Comparison of ENCODE assay signal across 10 cellular contexts in genomic region chr19:54095136-54095858, GRCh38. TPM values are rescaled to one million over a fixed set of nuclear protein-coding genes. Genes with fewer than 3 reads are reported as not detected.
DNase-seq lines count a peak whose midpoint lies in the region; ATAC-seq and TF ChIP-seq lines count a peak whose summit lies in the region.
"Had no signal": no experiment of that assay in that cellular context is flagged by ENCODE, and none has a peak within 500 bp of the region (broad histone marks: within the 10 kb centered on the region; RNA-seq: fewer than 3 reads in every experiment).

No MANE protein-coding gene starts in this region.

- CTCF ChIA-PET in Calu3 (lab: Charles Lee) = no interaction called here

- H3K4me2 ChIP-seq in fibroblast of lung (ENCODE audit: extremely low read depth, insufficient read depth, low read length) = peak overlapping the region; percentile 68

- ATAC-seq in T-helper 17 cell = no peak
- ATAC-seq in psoas muscle = peak in 1 of 4 donors; percentile 13
- ATAC-seq in GM19467 (IDR thresholded peaks at IDR 0.05; ENCODE audit: unreplicated experiment) = no peak

- intact Hi-C loops in Calu3 (cut with micrococcal nuclease; ENCODE audit: unreplicated experiment) = loop anchor here (10.0 kb wide), 1 partner anchor 290 kb away; no protein-coding TSS in a partner anchor
- intact Hi-C loops in psoas muscle (cut with DNase I) = no loop called here

- WGBS in psoas muscle, 3 donors = 66 to 69% (median 67%) methylated on average over 22 of the region's 22 CpGs

- H4K20me1 ChIP-seq in fibroblast of lung (ENCODE audit: control insufficient read depth, extremely low read depth, insufficient read depth, low read length) = no peaks in the 10 kb centered on the region

- no peak overlapping the region for H3K27ac ChIP-seq in fibroblast of lung (ENCODE audit: insufficient read depth, low read length)
- H3K27ac ChIP-seq in psoas muscle = no peak overlapping the region

- H3K79me2 ChIP-seq in fibroblast of lung (ENCODE audit: control insufficient read depth, insufficient read depth, low read length) = no peaks in the 10 kb centered on the region

- peaks cover 31% of the 10 kb centered on the region for H3K27me3 Mint-ChIP-seq in Calu3 (ENCODE audit: unreplicated experiment)
- H3K27me3 Mint-ChIP-seq in T-helper 17 cell = peaks cover 24% of the 10 kb centered on the region

- H3K9ac ChIP-seq in fibroblast of lung (ENCODE audit: insufficient read depth, low read length) = no peak overlapping the region

- peaks cover 13% of the 10 kb centered on the region for H3K36me3 Mint-ChIP-seq in Calu3 (ENCODE audit: insufficient read depth, unreplicated experiment)
- H3K36me3 Mint-ChIP-seq in T-helper 17 cell (ENCODE audit: low read depth) = peaks cover 5% of the 10 kb centered on the region
- H3K36me3 Mint-ChIP-seq: activated CD8-positive, alpha-beta memory T cell treated with anti-CD3 and anti-CD28 coated beads, Interleukin-2, amount 10 ng/mL, durations not matched to agents 7 days and 5 days had no signal

- H3K27ac Mint-ChIP-seq in Calu3 (ENCODE audit: unreplicated experiment) (no peak overlapping the region), T-helper 17 cell (no peak overlapping the region)
- H3K27ac Mint-ChIP-seq: activated CD8-positive, alpha-beta memory T cell treated with anti-CD3 and anti-CD28 coated beads, Interleukin-2, amount 10 ng/mL, durations not matched to agents 7 days and 5 days had no signal

- H3K36me3 ChIP-seq in fibroblast of lung (ENCODE audit: control insufficient read depth, insufficient read depth, low read length) = no peaks in the 10 kb centered on the region
- no peaks in the 10 kb centered on the region for H3K36me3 ChIP-seq in psoas muscle (ENCODE audit: insufficient read depth in 1 of 2, low read depth in 1 of 2)

- DNase-seq in Calu3 (no peak), T-helper 17 cell (no peak), fibroblast of lung (ENCODE audit: low read depth in 2 of 2) (no peak), psoas muscle (no peak), NCI-H748 treated with DMSO at 0.1 percent for 48 hours (lab: John Stamatoyannopoulos, UW) (no peak), DMS153 treated with DMSO at 0.1 percent for 48 hours (lab: John Stamatoyannopoulos, UW; ENCODE audit: unreplicated experiment) (no peak), NCI-H345 (lab: John Stamatoyannopoulos, UW) (no peak)
- DNase-seq: NCI-H1436 treated with DMSO at 0.1 percent for 48 hours had no signal

- H3K27me3 ChIP-seq in fibroblast of lung (ENCODE audit: control insufficient read depth, insufficient read depth, low read length) = no peaks in the 10 kb centered on the region
- peaks cover 0 to 40% (median 15%) of the 10 kb centered on the region in 3 donors for H3K27me3 ChIP-seq in psoas muscle (ENCODE audit: insufficient read depth in 3 of 3, low read length in 2 of 3)

- BruUV-seq in Calu3 (replicated peaks; lab: Mats Ljungman, UMichigan) = no TSS peak

- TF ChIP-seq CTCF in Calu3 (IDR thresholded peaks at IDR 0.05; ENCODE audit: unreplicated experiment) (no peak), fibroblast of lung (conservative IDR thresholded peaks at IDR 0.05 in 1 of 2, IDR thresholded peaks at IDR 0.05 in 1 of 2; ENCODE audit: low read depth in 1 of 2, low read length in 2 of 2) (no peak), psoas muscle (IDR thresholded peaks at IDR 0.05) (no peak)

- no peak overlapping the region for H2AFZ ChIP-seq in fibroblast of lung (ENCODE audit: low read length)

- peak overlapping the region; percentile 64 for H3K4me3 Mint-ChIP-seq in Calu3 (ENCODE audit: low read depth, unreplicated experiment)
- H3K4me3 Mint-ChIP-seq in T-helper 17 cell = peak overlapping the region; percentile 91

- H3K9me3 ChIP-seq in T-helper 17 cell (ENCODE audit: control insufficient read depth, low read length, poor library complexity, severe bottlenecking) = no peaks in the 10 kb centered on the region
- no peaks in the 10 kb centered on the region for H3K9me3 ChIP-seq in fibroblast of lung (ENCODE audit: control insufficient read depth, insufficient read depth, low read depth, low read length)
- H3K9me3 ChIP-seq in psoas muscle = no peaks in the 10 kb centered on the region

- H3K9me3 Mint-ChIP-seq in Calu3 (ENCODE audit: low read depth, unreplicated experiment) = no peaks in the 10 kb centered on the region

- peaks cover 2% of the 10 kb centered on the region for H3K4me1 ChIP-seq in fibroblast of lung (ENCODE audit: control insufficient read depth, extremely low read depth, insufficient read depth, low read length)
- no peaks in the 10 kb centered on the region for H3K4me1 ChIP-seq in psoas muscle

- H3K4me3 ChIP-seq in fibroblast of lung (replicated peaks in 1 of 4; ENCODE audit: control extremely low read depth in 1 of 4, insufficient read depth in 1 of 4, low read depth in 3 of 4, low read length in 4 of 4) (peak overlapping the region in 2 of 4 experiments; percentile 17 to 51), psoas muscle (peak overlapping the region; percentile 53)

- H3K4me1 Mint-ChIP-seq in Calu3 (ENCODE audit: low read depth, unreplicated experiment) (peaks cover 14% of the 10 kb centered on the region), T-helper 17 cell (peaks cover 9% of the 10 kb centered on the region)

RNA-seq across cellular contexts. Expression of gene OSCAR, which starts 5.3 kb away (rescaled TPM):
- total RNA-seq in Calu3 (2022) = 0.54 and 0.64 TPM in 2 replicates
- total RNA-seq in T-helper 17 cell = 1 to 10 TPM in 1 of 2 donors, under 1 TPM in 1; 0.83 to 2.5 TPM
- total RNA-seq in fibroblast of lung = under 0.01 and 0.51 TPM in 2 replicates
- polyA plus RNA-seq in fibroblast of lung = 0.14 and 0.15 TPM in 2 replicates
- 0.16 and 0.17 TPM in 2 replicates for polyA plus RNA-seq in fibroblast of lung (2012)
- polyA minus RNA-seq in fibroblast of lung (ENCODE audit: low replicate concordance) = 0.16 TPM in 1 of 2 replicates, not detected in the other
- under 1 TPM; 0.22 to 0.99 (median 0.70) TPM for total RNA-seq in psoas muscle
- under 1 TPM; 0.10 to 0.33 (median 0.31) TPM for polyA plus RNA-seq in psoas muscle

RNA-seq across cellular contexts. Expression of gene NDUFA3, which starts 7.4 kb away (rescaled TPM):
- 228 and 255 TPM in 2 replicates for total RNA-seq in Calu3 (2022)
- 10 to 100 TPM; 49.9 to 54.6 TPM for total RNA-seq in T-helper 17 cell
- total RNA-seq in fibroblast of lung = 10.3 and 22.8 TPM in 2 replicates
- polyA plus RNA-seq in fibroblast of lung = 35.4 and 35.9 TPM in 2 replicates
- 226 and 242 TPM in 2 replicates for polyA plus RNA-seq in fibroblast of lung (2012)
- 209 and 242 TPM in 2 replicates for polyA minus RNA-seq in fibroblast of lung (ENCODE audit: low replicate concordance)
- total RNA-seq in psoas muscle = 100 to 1,000 TPM; 260 to 361 (median 307) TPM
- polyA plus RNA-seq in psoas muscle = 100 to 1,000 TPM; 302 to 473 (median 338) TPM

RNA-seq across cellular contexts. Expression of gene TARM1, which starts 14.1 kb away (rescaled TPM):
- total RNA-seq in Calu3 (2022) = not detected in 2 replicates
- total RNA-seq in T-helper 17 cell = not detected
- not detected in 2 replicates for total RNA-seq in fibroblast of lung
- not detected in 2 replicates for polyA plus RNA-seq in fibroblast of lung
- not detected in 2 replicates for polyA plus RNA-seq in fibroblast of lung (2012)
- not detected in 2 replicates for polyA minus RNA-seq in fibroblast of lung (ENCODE audit: low replicate concordance)
- not detected for total RNA-seq in psoas muscle
- polyA plus RNA-seq in psoas muscle = not detected
- total RNA-seq: activated CD8-positive, alpha-beta memory T cell treated with anti-CD3 and anti-CD28 coated beads, Interleukin-2, amount 10 ng/mL, durations not matched to agents 7 days and 5 days had no signal

RNA-seq across cellular contexts. Expression of gene TFPT, which starts 20.2 kb away (rescaled TPM):
- total RNA-seq in Calu3 (2022) (30.8 and 34.2 TPM in 2 replicates), T-helper 17 cell (10 to 100 TPM; 14.9 TPM), fibroblast of lung (16.7 and 19.2 TPM in 2 replicates), psoas muscle (10 to 100 TPM; 11.0 to 22.9 (median 13.8) TPM)
- polyA plus RNA-seq in fibroblast of lung (9.0 and 10.8 TPM in 2 replicates), psoas muscle (10 to 100 TPM; 23.7 to 38.3 (median 25.2) TPM)
- polyA plus RNA-seq in fibroblast of lung (2012) = 19.3 and 22.7 TPM in 2 replicates
- 3.7 and 29.4 TPM in 2 replicates for polyA minus RNA-seq in fibroblast of lung (ENCODE audit: low replicate concordance)

RNA-seq across cellular contexts. Expression of gene PRPF31, which starts 20.3 kb away (rescaled TPM):
- total RNA-seq in Calu3 (2022) = 106 TPM in 2 replicates
- 10 to 100 TPM; 49.4 to 56.8 TPM for total RNA-seq in T-helper 17 cell
- 43.4 and 45.2 TPM in 2 replicates for total RNA-seq in fibroblast of lung
- 48.7 and 68.3 TPM in 2 replicates for polyA plus RNA-seq in fibroblast of lung
- polyA plus RNA-seq in fibroblast of lung (2012) = 66.8 and 84.7 TPM in 2 replicates
- 26.7 and 34.9 TPM in 2 replicates for polyA minus RNA-seq in fibroblast of lung (ENCODE audit: low replicate concordance)
- total RNA-seq in psoas muscle = 10 to 100 TPM; 32.3 to 41.6 (median 36.4) TPM
- polyA plus RNA-seq in psoas muscle = 10 to 100 TPM; 32.5 to 54.3 (median 52.9) TPM
